In genomic region chr3:52154135-52155094, GRCh38 we compare ENCODE assay signal across 8 cellular contexts. TPM values are rescaled to one million over a fixed set of nuclear protein-coding genes. Genes with fewer than 3 reads are reported as not detected.
A peak's percentile ranks its signal among the peaks of the same experiment; 100 is the strongest.
DNase-seq lines count a peak whose midpoint lies in the region; ATAC-seq and TF ChIP-seq lines count a peak whose summit lies in the region.

Gene POC1A (minus strand): TSS chr3:52154423. CDS start chr3:52154372, 51 bp downstream.

- WGBS in suprapubic skin: 0% methylated on average over 45 of the region's 83 CpGs

- no peaks in the 10 kb centered on the region for H3K36me3 Mint-ChIP-seq in activated naive CD4-positive, alpha-beta T cell treated with anti-CD3 and anti-CD28 coated beads, Interleukin-2, amount 50 U/mL, for 24 hours

- peak; percentile 83 for ATAC-seq in HG02610 (IDR thresholded peaks at IDR 0.05; ENCODE audit: unreplicated experiment)

- H3K36me3 ChIP-seq in suprapubic skin: no peaks in the 10 kb centered on the region

- DNase-seq in NCI-H1092 (lab: John Stamatoyannopoulos, UW): peak; percentile 89
- DNase-seq in SKM-1 (lab: John Stamatoyannopoulos, UW; ENCODE audit: unreplicated experiment): peak; percentile 95
- DNase-seq in germinal center (ENCODE audit: low spot score): peak; percentile 91
- DNase-seq in nucleus accumbens (lab: John Stamatoyannopoulos, UW): peak; percentile 60 to 98 (median 92)
- DNase-seq in suprapubic skin (ENCODE audit: low spot score in 2 of 2): peak; percentile 99

- TF ChIP-seq CTCF in suprapubic skin (IDR thresholded peaks at IDR 0.05): peak in 1 of 2 donors; percentile 1

- H3K4me3 ChIP-seq in GM08714 (ENCODE audit: low read length) (peak within 1 kb of the TSS; percentile 80), suprapubic skin (peak within 1 kb of the TSS; percentile 65)

- H3K27me3 Mint-ChIP-seq in activated naive CD4-positive, alpha-beta T cell treated with anti-CD3 and anti-CD28 coated beads, Interleukin-2, amount 50 U/mL, for 24 hours: no peaks in the 10 kb centered on the region

- no peaks in the 10 kb centered on the region for H3K9me3 Mint-ChIP-seq in activated naive CD4-positive, alpha-beta T cell treated with anti-CD3 and anti-CD28 coated beads, Interleukin-2, amount 50 U/mL, for 24 hours

- peak within 1 kb of the TSS; percentile 92 for H3K27ac Mint-ChIP-seq in activated naive CD4-positive, alpha-beta T cell treated with anti-CD3 and anti-CD28 coated beads, Interleukin-2, amount 50 U/mL, for 24 hours

- no peaks in the 10 kb centered on the region for H3K9me3 ChIP-seq in suprapubic skin

- peak within 1 kb of the TSS; percentile 92 for H3K4me3 Mint-ChIP-seq in activated naive CD4-positive, alpha-beta T cell treated with anti-CD3 and anti-CD28 coated beads, Interleukin-2, amount 50 U/mL, for 24 hours

- TF ChIP-seq POLR2A in suprapubic skin (IDR thresholded peaks at IDR 0.05): peak in 1 of 2 donors; percentile 30

- peak within 1 kb of the TSS; percentile 82 for H3K27ac ChIP-seq in suprapubic skin

- no peak for TF ChIP-seq EP300 in suprapubic skin (IDR thresholded peaks at IDR 0.05)

- H3K27me3 ChIP-seq in suprapubic skin: no peaks in the 10 kb centered on the region

- peaks cover 19% of the 10 kb centered on the region for H3K4me1 ChIP-seq in suprapubic skin

- peaks cover 13% of the 10 kb centered on the region for H3K4me1 Mint-ChIP-seq in activated naive CD4-positive, alpha-beta T cell treated with anti-CD3 and anti-CD28 coated beads, Interleukin-2, amount 50 U/mL, for 24 hours

RNA-seq across cellular contexts. Expression of gene POC1A, which starts in this region (rescaled TPM):
- 1 to 10 TPM; 1.1 to 4.8 (median 1.6) TPM for total RNA-seq in suprapubic skin

Comparison
In these comparisons a context has a peak if more than half of its experiments do, and no peak if none do; other contexts are left out.
1. Peak in every context shown above with its lines: DNase-seq, ATAC-seq, H3K4me3 ChIP-seq and H3K27ac ChIP-seq.